17 cellular contexts compared by ENCODE assay signal in genomic region chr13:105914637-105915036, GRCh38.
A peak's percentile ranks its signal among the peaks of the same experiment; 100 is the strongest.
DNase-seq lines count a peak whose midpoint lies in the region; ATAC-seq and TF ChIP-seq lines count a peak whose summit lies in the region.
"Had no signal": no experiment of that assay in that cellular context is flagged by ENCODE, and none has a peak within 500 bp of the region (broad histone marks: within the 10 kb centered on the region; RNA-seq: fewer than 3 reads in every experiment).

No MANE protein-coding gene starts in this region.

- H3K4me3 ChIP-seq in cardiac muscle cell (no peak overlapping the region), right cardiac atrium (ENCODE audit: low read length) (no peak overlapping the region), skeletal muscle satellite cell (ENCODE audit: low read length) (peak overlapping the region; percentile 19), ascending aorta (no peak overlapping the region)
- H3K4me3 ChIP-seq: A549, HAP-1, Peyer's patch, upper lobe of right lung had no signal

- H3K4me1 ChIP-seq in cardiac muscle cell (ENCODE audit: low read depth), result peaks cover 26% of the 10 kb centered on the region
- peaks cover 4% of the 10 kb centered on the region for H3K4me1 ChIP-seq in right cardiac atrium (ENCODE audit: control insufficient read depth, insufficient read depth, low read length)
- H3K4me1 ChIP-seq in skeletal muscle satellite cell (ENCODE audit: control insufficient read depth, insufficient read depth, low read length), result peaks cover 21% of the 10 kb centered on the region
- H3K4me1 ChIP-seq in ascending aorta, result no peaks in the 10 kb centered on the region
- H3K4me1 ChIP-seq: Peyer's patch, upper lobe of right lung had no signal

- intact Hi-C loops in right cardiac atrium (cut with DNase I), result no loop called here
- intact Hi-C loops in ascending aorta (cut with DNase I), result no loop called here

- H3K27ac ChIP-seq in cardiac muscle cell (peak overlapping the region; percentile 64), right cardiac atrium (ENCODE audit: low read length) (no peak overlapping the region), substantia nigra (ENCODE audit: low read depth, low read length, poor library complexity, severe bottlenecking) (no peak overlapping the region), ascending aorta (no peak overlapping the region)
- H3K27ac ChIP-seq: A549, epithelial cell of prostate, Peyer's patch, upper lobe of right lung had no signal

- no peak for TF ChIP-seq CTCF in cardiac muscle cell (IDR thresholded peaks at IDR 0.05; ENCODE audit: low read depth, low read length)
- no peak for TF ChIP-seq CTCF in ascending aorta (IDR thresholded peaks at IDR 0.05)

- H3K27me3 ChIP-seq in cardiac muscle cell (no peaks in the 10 kb centered on the region), right cardiac atrium (ENCODE audit: control insufficient read depth, insufficient read depth) (no peaks in the 10 kb centered on the region), skeletal muscle satellite cell (ENCODE audit: control insufficient read depth, insufficient read depth, low read length) (no peaks in the 10 kb centered on the region), ascending aorta (no peaks in the 10 kb centered on the region)
- H3K27me3 ChIP-seq: Peyer's patch, upper lobe of right lung had no signal

- ATAC-seq in right cardiac atrium, result no peak
- ATAC-seq: A549; activated CD8-positive, alpha-beta T cell treated with anti-CD3 and anti-CD28 coated beads, Interleukin-2, amount 10 ng/mL, durations not matched to agents 7 days and 5 days; upper lobe of right lung had no signal

- peak overlapping the region; percentile 49 for H3K9ac ChIP-seq in skeletal muscle satellite cell (ENCODE audit: low read depth, low read length)

- H3K36me3 ChIP-seq in cardiac muscle cell (no peaks in the 10 kb centered on the region), skeletal muscle satellite cell (ENCODE audit: insufficient read depth, low read length) (no peaks in the 10 kb centered on the region), ascending aorta (no peaks in the 10 kb centered on the region)
- H3K36me3 ChIP-seq: HAP-1, Peyer's patch, upper lobe of right lung had no signal

- 29% methylated on average over 3 of the region's 3 CpGs for WGBS in right cardiac atrium

- H3K9me3 ChIP-seq in cardiac muscle cell (ENCODE audit: low read depth) (no peaks in the 10 kb centered on the region), right cardiac atrium (ENCODE audit: control insufficient read depth, low read length) (no peaks in the 10 kb centered on the region), skeletal muscle satellite cell (replicated peaks; ENCODE audit: low read length) (no peaks in the 10 kb centered on the region), ascending aorta (no peaks in the 10 kb centered on the region)
- H3K9me3 ChIP-seq: A549, HAP-1, Peyer's patch, upper lobe of right lung had no signal

- DNase-seq in cardiac muscle cell (ENCODE audit: low read depth in 1 of 2, low spot score in 1 of 2), result peak; percentile 42 to 78
- no peak for DNase-seq in right cardiac atrium
- peak; percentile 27 for DNase-seq in OCI-M1 (lab: John Stamatoyannopoulos, UW)
- peak; percentile 73 for DNase-seq in fibroblast of gingiva (ENCODE audit: low read depth)
- DNase-seq in substantia nigra (lab: John Stamatoyannopoulos, UW), result no peak
- no peak for DNase-seq in ascending aorta (ENCODE audit: low spot score in 2 of 2)
- DNase-seq in Ammon's horn (ENCODE audit: low spot score), result no peak
- DNase-seq: activated CD8-positive, alpha-beta T cell treated with anti-CD3 and anti-CD28 coated beads, Interleukin-2, amount 10 ng/mL, durations not matched to agents 7 days and 5 days; activated gamma-delta T cell; midbrain; Peyer's patch; stimulated activated CD4-positive, alpha-beta T cell treated with anti-CD3 and anti-CD28 coated beads, Interleukin-1b, Interleukin-23, amount 100 ng/mL, for 48 hours; upper lobe of right lung had no signal

- H3K4me2 ChIP-seq in skeletal muscle satellite cell (ENCODE audit: low read length), result peak overlapping the region; percentile 67
- H3K4me2 ChIP-seq: A549 had no signal

Comparison
In these comparisons a context has a peak if more than half of its experiments do, and no peak if none do; other contexts are left out.
1. DNase-seq: peak in cardiac muscle cell (2 of 2), OCI-M1 (single experiment) and fibroblast of gingiva (single experiment); none in right cardiac atrium (0 of 3), substantia nigra (0 of 49), ascending aorta (0 of 2) and Ammon's horn (single experiment).